ENCODE assay signal across 9 cellular contexts in the genomic region with DNA sequence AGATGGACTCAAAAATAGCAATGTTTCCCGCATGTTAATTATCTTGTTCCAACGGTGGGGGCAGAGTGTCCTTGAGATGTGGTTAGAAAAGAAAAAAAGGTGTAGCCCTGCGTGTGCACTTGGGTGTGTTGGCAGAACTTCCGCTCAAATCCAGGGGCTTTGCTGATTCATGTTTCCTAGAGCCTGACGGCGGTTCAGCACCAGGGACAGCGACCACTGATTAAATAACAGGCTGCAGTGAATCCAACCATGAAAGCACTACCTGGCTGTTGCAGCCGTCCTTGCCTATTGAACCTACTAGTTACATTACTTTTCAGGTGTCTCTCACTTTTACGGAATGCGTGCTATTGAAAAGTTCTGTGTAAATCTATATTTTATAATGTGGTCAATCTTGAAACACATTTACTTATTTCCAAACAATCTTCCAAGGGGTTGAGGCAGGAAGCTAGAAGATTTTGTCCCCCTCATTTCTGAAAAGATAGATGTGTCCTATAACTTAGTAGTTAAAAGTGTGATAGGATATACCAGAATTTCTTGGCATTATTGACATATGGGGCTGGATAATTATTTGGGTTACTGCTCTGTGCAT.
A peak's percentile ranks its signal among the peaks of the same experiment; 100 is the strongest.
DNase-seq lines count a peak whose midpoint lies in the region; ATAC-seq and TF ChIP-seq lines count a peak whose summit lies in the region.
"Had no signal": no experiment of that assay in that cellular context is flagged by ENCODE, and none has a peak within 500 bp of the region (broad histone marks: within the 10 kb centered on the region; RNA-seq: fewer than 3 reads in every experiment).

No MANE protein-coding gene starts in this region.

- peaks cover 9% of the 10 kb centered on the region for H3K9me3 Mint-ChIP-seq in WTC11

- peak; percentile 38 for DNase-seq in AG20443 (ENCODE audit: low spot score)
- DNase-seq in HFF-Myc (ENCODE audit: extremely low read depth, low read depth), result peak; percentile 14
- peak; percentile 85 for DNase-seq in WTC11 (ENCODE audit: low spot score)
- DNase-seq in left cardiac atrium, result peak; percentile 77
- peak; percentile 21 for DNase-seq in stimulated activated naive CD8-positive, alpha-beta T cell treated with anti-CD3 and anti-CD28 coated beads, Interleukin-15, Interleukin-2, amounts not matched to agents 100 U/mL and 50 U/mL, for 24 hours
- DNase-seq in activated gamma-delta T cell (lab: John Stamatoyannopoulos, UW), result no peak

- POLR2A ChIA-PET in WTC11 (lab: Charles Lee), result no interaction called here

- intact Hi-C loops in left cardiac atrium (cut with DNase I), result no loop called here

- TF ChIP-seq CTCF in HFF-Myc (IDR thresholded peaks at IDR 0.05; ENCODE audit: low read depth, low read length, missing control alignments) (no peak), WTC11 (IDR thresholded peaks at IDR 0.05) (no peak)

- no peaks in the 10 kb centered on the region for H3K36me3 Mint-ChIP-seq in WTC11

- peak; percentile 83 for ATAC-seq in WTC11
- ATAC-seq in left cardiac atrium, result no peak
- ATAC-seq in stimulated activated naive CD8-positive, alpha-beta T cell treated with anti-CD3 and anti-CD28 coated beads, Interleukin-15, Interleukin-2, amounts not matched to agents 100 U/mL and 50 U/mL, for 24 hours, result no peak
- no peak for ATAC-seq in HG02571 (IDR thresholded peaks at IDR 0.05; ENCODE audit: unreplicated experiment)
- no peak for ATAC-seq in GM18868 (IDR thresholded peaks at IDR 0.05; ENCODE audit: unreplicated experiment)

- H3K27me3 Mint-ChIP-seq in WTC11 (ENCODE audit: low read depth), result peaks cover 4% of the 10 kb centered on the region; the same call in 1 of the 2 replicates

- CTCF ChIA-PET in WTC11 (lab: Charles Lee), result interaction anchor here (0.6 kb wide), 1 partner anchor 24 kb away, joined by 3 read pairs; no protein-coding TSS in a partner anchor

- no peak overlapping the region for H3K27ac Mint-ChIP-seq in WTC11

- H3K4me3 Mint-ChIP-seq in WTC11, result no peak overlapping the region

- no peak overlapping the region for H3K4me3 ChIP-seq in HFF-Myc (replicated peaks; ENCODE audit: low read depth, low read length)
- H3K4me3 ChIP-seq: tibial artery had no signal

- H3K4me1 Mint-ChIP-seq in WTC11, result peaks cover 13% of the 10 kb centered on the region

TF ChIP-seq in WTC11, 78 proteins besides CTCF, POLR2A, EP300 and RAD21 (continues in another document):
- 0 out of 2 replicates have a peak, but pooled peaks have one; percentile 81 for TF ChIP-seq MYBL2 (CRISPR knock-in tag; IDR thresholded peaks at IDR 0.05)
- TF ChIP-seq FOXK1 (CRISPR knock-in tag; IDR thresholded peaks at IDR 0.05), result peak; percentile 87; the same call in 1 of the 2 replicates
- peak; percentile 88; the same call in 1 of the 2 replicates for TF ChIP-seq ETV6 (CRISPR knock-in tag; IDR thresholded peaks at IDR 0.05)
- TF ChIP-seq TEAD1 (CRISPR knock-in tag; IDR thresholded peaks at IDR 0.05), result peak; percentile 93
- TF ChIP-seq ZBTB43 (CRISPR knock-in tag; IDR thresholded peaks at IDR 0.05), result peak; percentile 93
- 0 out of 2 replicates have a peak, but pooled peaks have one; percentile 42 for TF ChIP-seq SMAD4 (CRISPR knock-in tag; IDR thresholded peaks at IDR 0.05)
- TF ChIP-seq, protein P1, sequence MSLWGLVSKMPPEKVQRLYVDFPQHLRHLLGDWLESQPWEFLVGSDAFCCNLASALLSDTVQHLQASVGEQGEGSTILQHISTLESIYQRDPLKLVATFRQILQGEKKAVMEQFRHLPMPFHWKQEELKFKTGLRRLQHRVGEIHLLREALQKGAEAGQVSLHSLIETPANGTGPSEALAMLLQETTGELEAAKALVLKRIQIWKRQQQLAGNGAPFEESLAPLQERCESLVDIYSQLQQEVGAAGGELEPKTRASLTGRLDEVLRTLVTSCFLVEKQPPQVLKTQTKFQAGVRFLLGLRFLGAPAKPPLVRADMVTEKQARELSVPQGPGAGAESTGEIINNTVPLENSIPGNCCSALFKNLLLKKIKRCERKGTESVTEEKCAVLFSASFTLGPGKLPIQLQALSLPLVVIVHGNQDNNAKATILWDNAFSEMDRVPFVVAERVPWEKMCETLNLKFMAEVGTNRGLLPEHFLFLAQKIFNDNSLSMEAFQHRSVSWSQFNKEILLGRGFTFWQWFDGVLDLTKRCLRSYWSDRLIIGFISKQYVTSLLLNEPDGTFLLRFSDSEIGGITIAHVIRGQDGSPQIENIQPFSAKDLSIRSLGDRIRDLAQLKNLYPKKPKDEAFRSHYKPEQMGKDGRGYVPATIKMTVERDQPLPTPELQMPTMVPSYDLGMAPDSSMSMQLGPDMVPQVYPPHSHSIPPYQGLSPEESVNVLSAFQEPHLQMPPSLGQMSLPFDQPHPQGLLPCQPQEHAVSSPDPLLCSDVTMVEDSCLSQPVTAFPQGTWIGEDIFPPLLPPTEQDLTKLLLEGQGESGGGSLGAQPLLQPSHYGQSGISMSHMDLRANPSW (CRISPR knock-in tag; conservative IDR thresholded peaks at IDR 0.05; ENCODE audit: low read depth), result no peak
- no peak for TF ChIP-seq CREM (CRISPR knock-in tag; IDR thresholded peaks at IDR 0.05)
- TF ChIP-seq HMGA2 (CRISPR knock-in tag; IDR thresholded peaks at IDR 0.05), result no peak
- TF ChIP-seq, protein P2, sequence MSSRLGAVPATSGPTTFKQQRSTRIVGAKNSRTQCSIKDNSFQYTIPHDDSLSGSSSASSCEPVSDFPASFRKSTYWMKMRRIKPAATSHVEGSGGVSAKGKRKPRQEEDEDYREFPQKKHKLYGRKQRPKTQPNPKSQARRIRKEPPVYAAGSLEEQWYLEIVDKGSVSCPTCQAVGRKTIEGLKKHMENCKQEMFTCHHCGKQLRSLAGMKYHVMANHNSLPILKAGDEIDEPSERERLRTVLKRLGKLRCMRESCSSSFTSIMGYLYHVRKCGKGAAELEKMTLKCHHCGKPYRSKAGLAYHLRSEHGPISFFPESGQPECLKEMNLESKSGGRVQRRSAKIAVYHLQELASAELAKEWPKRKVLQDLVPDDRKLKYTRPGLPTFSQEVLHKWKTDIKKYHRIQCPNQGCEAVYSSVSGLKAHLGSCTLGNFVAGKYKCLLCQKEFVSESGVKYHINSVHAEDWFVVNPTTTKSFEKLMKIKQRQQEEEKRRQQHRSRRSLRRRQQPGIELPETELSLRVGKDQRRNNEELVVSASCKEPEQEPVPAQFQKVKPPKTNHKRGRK (CRISPR knock-in tag; IDR thresholded peaks at IDR 0.05; ENCODE audit: borderline replicate concordance), result no peak
- peak; percentile 84 for TF ChIP-seq IRF1 (CRISPR knock-in tag; IDR thresholded peaks at IDR 0.05)
- TF ChIP-seq TP53 (CRISPR knock-in tag; IDR thresholded peaks at IDR 0.05), result 0 out of 2 replicates have a peak, but pooled peaks have one; percentile 63
- peak; percentile 91 for TF ChIP-seq FOXP4 (CRISPR knock-in tag; IDR thresholded peaks at IDR 0.05)
- TF ChIP-seq NFYB (CRISPR knock-in tag; conservative IDR thresholded peaks at IDR 0.05; ENCODE audit: low read depth), result peak; percentile 27; the same call in 1 of the 2 replicates
